Comparison of ENCODE assay signal across 8 cellular contexts in the genomic region with DNA sequence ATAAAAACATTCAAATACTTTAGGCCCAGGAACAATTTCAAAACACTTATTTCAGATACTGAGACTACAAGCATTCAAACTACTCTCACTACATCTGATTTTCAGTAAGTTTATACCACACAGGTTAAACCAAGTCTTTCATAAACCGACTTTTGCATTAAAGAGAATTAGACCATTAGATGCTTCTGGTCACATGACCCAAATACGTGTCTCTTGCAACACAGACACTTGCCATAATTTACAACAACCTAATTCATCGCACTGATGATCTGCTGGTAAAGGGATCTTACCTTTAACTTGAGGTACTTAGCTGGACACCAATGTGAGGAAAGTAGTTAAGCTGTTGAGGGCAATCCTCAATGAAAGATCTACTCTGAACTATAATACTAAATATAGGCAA. TPM values are rescaled to one million over a fixed set of nuclear protein-coding genes. Genes with fewer than 3 reads are reported as not detected.
A peak's percentile ranks its signal among the peaks of the same experiment; 100 is the strongest.
DNase-seq lines count a peak whose midpoint lies in the region; ATAC-seq, FAIRE-seq and TF ChIP-seq lines count a peak whose summit lies in the region.

No MANE protein-coding gene starts in this region.

- H3K27me3 Mint-ChIP-seq in astrocyte (ENCODE audit: low read depth, unreplicated experiment), result no peaks in the 10 kb centered on the region

- peak overlapping the region; percentile 100 for H3K27ac ChIP-seq in left ventricle myocardium inferior (replicated peaks)
- H3K27ac ChIP-seq in astrocyte (ENCODE audit: low read depth, low read length), result peak overlapping the region; percentile 59
- no peak overlapping the region for H3K27ac ChIP-seq in lower lobe of right lung
- peak overlapping the region in 1 of 3 donors; percentile 91 for H3K27ac ChIP-seq in thyroid gland

- peak overlapping the region; percentile 95 for H3K4me2 ChIP-seq in astrocyte (ENCODE audit: low read length)

- no peaks in the 10 kb centered on the region for H3K9me3 Mint-ChIP-seq in astrocyte (ENCODE audit: unreplicated experiment)

- no peak for FAIRE-seq in astrocyte (lab: Jason Lieb, UNC)

- no peak for TF ChIP-seq CTCF in left ventricle myocardium inferior (IDR thresholded peaks at IDR 0.05; ENCODE audit: borderline replicate concordance)
- no peak for TF ChIP-seq CTCF in astrocyte (IDR thresholded peaks at IDR 0.05; ENCODE audit: insufficient read depth, low read depth, low read length)
- TF ChIP-seq CTCF in lower lobe of right lung (IDR thresholded peaks at IDR 0.05), result no peak
- no peak for TF ChIP-seq CTCF in thyroid gland (IDR thresholded peaks at IDR 0.05)

- no peak for TF ChIP-seq POLR2A in thyroid gland (IDR thresholded peaks at IDR 0.05)

- H4K20me1 ChIP-seq in astrocyte (ENCODE audit: insufficient read depth, low read length), result peaks cover 79% of the 10 kb centered on the region

- H3K9ac ChIP-seq in astrocyte (ENCODE audit: low read length), result peak overlapping the region; percentile 99

- H3K9me3 ChIP-seq in left ventricle myocardium inferior (replicated peaks) (no peaks in the 10 kb centered on the region), astrocyte (ENCODE audit: insufficient read depth, low read depth, low read length) (no peaks in the 10 kb centered on the region), lower lobe of right lung (no peaks in the 10 kb centered on the region), thyroid gland (no peaks in the 10 kb centered on the region)

- H3K4me3 Mint-ChIP-seq in astrocyte (ENCODE audit: unreplicated experiment), result peak overlapping the region; percentile 95

- H3K27ac Mint-ChIP-seq in astrocyte (ENCODE audit: unreplicated experiment), result no peak overlapping the region

- H3K36me3 ChIP-seq in left ventricle myocardium inferior, result peaks cover 73% of the 10 kb centered on the region
- peaks cover 69% of the 10 kb centered on the region for H3K36me3 ChIP-seq in astrocyte (ENCODE audit: insufficient read depth, low read length)
- peaks cover 72% of the 10 kb centered on the region for H3K36me3 ChIP-seq in lower lobe of right lung
- H3K36me3 ChIP-seq in thyroid gland, result peaks cover 55 to 62% of the 10 kb centered on the region in 2 donors

- intact Hi-C loops in left ventricle myocardium inferior (cut with micrococcal nuclease) (no loop called here), cardiac septum (cut with DNase I) (loop anchor here (5.0 kb wide), 1 partner anchor 63 kb away; no protein-coding TSS in a partner anchor), lower lobe of right lung (cut with DNase I) (no loop called here), thyroid gland (cut with DNase I) (loop anchor here (5.0 kb wide), 2 partner anchors 63 to 187 kb away; a partner anchor contains a TSS)

- H3K4me3 ChIP-seq in left ventricle myocardium inferior (peak overlapping the region; percentile 99), astrocyte (ENCODE audit: insufficient read depth, low read depth, low read length) (peak overlapping the region; percentile 91), lower lobe of right lung (peak overlapping the region; percentile 97), thyroid gland (replicated peaks in 1 of 3) (peak overlapping the region in 1 of 3 donors; percentile 99)

- H3K4me1 Mint-ChIP-seq in astrocyte (ENCODE audit: low read depth, unreplicated experiment), result peaks cover 32% of the 10 kb centered on the region

- peaks cover 86% of the 10 kb centered on the region for H3K79me2 ChIP-seq in astrocyte (ENCODE audit: insufficient read depth, low read length)

- H3K4me1 ChIP-seq in left ventricle myocardium inferior, result peaks cover 92% of the 10 kb centered on the region
- H3K4me1 ChIP-seq in astrocyte (ENCODE audit: insufficient read depth, low read length), result peaks cover 27% of the 10 kb centered on the region
- H3K4me1 ChIP-seq in lower lobe of right lung, result peaks cover 80% of the 10 kb centered on the region
- H3K4me1 ChIP-seq in thyroid gland, result peaks cover 34 to 41% of the 10 kb centered on the region in 2 donors

- 5 to 8% methylated on average over 3 of the region's 3 CpGs for WGBS in thyroid gland, 2 donors

- H3K36me3 Mint-ChIP-seq in astrocyte (ENCODE audit: low read depth, unreplicated experiment), result peaks cover 33% of the 10 kb centered on the region

- no peak for DNase-seq in left ventricle myocardium inferior
- no peak for DNase-seq in cardiac septum (ENCODE audit: low spot score)
- DNase-seq in astrocyte (ENCODE audit: low read depth), result no peak
- DNase-seq in lower lobe of right lung, result no peak
- no peak for DNase-seq in UCSD-AML1 (lab: John Stamatoyannopoulos, UW; ENCODE audit: unreplicated experiment)
- DNase-seq in NCI-H524 (lab: John Stamatoyannopoulos, UW), result no peak
- no peak for DNase-seq in Ammon's horn (ENCODE audit: low spot score)
- DNase-seq in thyroid gland, result no peak

- H2AFZ ChIP-seq in astrocyte (ENCODE audit: low read depth, low read length), result no peak overlapping the region

- no peak for ATAC-seq in lower lobe of right lung

- H3K27me3 ChIP-seq in left ventricle myocardium inferior (ENCODE audit: low read depth), result no peaks in the 10 kb centered on the region
- H3K27me3 ChIP-seq in astrocyte (ENCODE audit: insufficient read depth, low read length), result no peaks in the 10 kb centered on the region
- no peaks in the 10 kb centered on the region for H3K27me3 ChIP-seq in lower lobe of right lung (ENCODE audit: low read depth)
- no peaks in the 10 kb centered on the region for H3K27me3 ChIP-seq in thyroid gland

RNA-seq across cellular contexts. Expression of a gene that starts 3.2 kb away (rescaled TPM):
- 207 TPM for total RNA-seq in left ventricle myocardium inferior
- 222 TPM for total RNA-seq in cardiac septum
- total RNA-seq in astrocyte, result 349 and 458 TPM in 2 replicates
- 517 TPM for total RNA-seq in lower lobe of right lung
- total RNA-seq in thyroid gland, result 100 to 1,000 TPM; 459 to 991 (median 620) TPM

Comparison
In these comparisons a context has a peak if more than half of its experiments do, and no peak if none do; other contexts are left out.
1. intact Hi-C loops: an anchor here in cardiac septum (5.0 kb wide) and thyroid gland (5.0 kb wide); none called in left ventricle myocardium inferior and lower lobe of right lung.